Comparison of ENCODE assay signal across 2 cellular contexts in the genomic region with DNA sequence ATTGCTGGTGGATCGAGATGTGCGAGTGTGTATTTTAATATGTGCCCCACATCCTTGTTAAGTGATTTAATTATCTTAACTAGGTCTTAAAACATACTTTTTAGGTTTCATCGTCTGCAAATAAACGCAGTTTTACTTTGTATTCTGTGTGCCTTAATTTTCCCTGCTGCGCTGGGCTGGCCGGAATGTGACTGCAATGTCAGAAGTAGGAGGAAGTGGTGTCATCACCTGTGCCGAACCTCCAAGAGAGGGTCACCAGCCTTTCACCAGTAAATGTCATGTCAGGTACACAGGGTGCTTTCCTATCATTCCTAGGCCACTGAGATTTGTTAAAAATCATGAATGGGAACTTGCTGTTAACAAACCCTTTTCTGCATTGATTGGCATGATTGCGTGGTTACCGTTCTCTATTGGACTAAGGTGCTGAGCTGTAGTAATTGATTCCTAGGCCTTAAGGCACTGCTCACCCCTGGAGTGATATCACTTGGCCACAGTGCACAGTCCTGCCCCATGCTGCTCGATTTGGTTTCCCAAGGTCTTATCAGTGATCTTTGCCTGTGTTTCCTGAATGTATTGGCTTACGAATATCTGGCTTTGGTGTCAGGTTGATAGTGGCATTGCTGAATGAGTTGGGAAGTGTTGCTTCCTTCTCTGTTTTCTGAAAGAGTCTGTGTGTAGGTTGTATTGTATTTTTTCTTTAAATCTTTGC. TPM values are rescaled to one million over a fixed set of nuclear protein-coding genes. Genes with fewer than 3 reads are reported as not detected.
"Had no signal": no experiment of that assay in that cellular context is flagged by ENCODE, and none has a peak within 500 bp of the region (broad histone marks: within the 10 kb centered on the region; RNA-seq: fewer than 3 reads in every experiment).

No MANE protein-coding gene starts in this region.

RNA-seq across cellular contexts. Expression of a gene that starts 40.7 kb away (rescaled TPM):
- total RNA-seq: myocyte, smooth muscle cell had no signal

RNA-seq across cellular contexts. Expression of a gene that starts 50.7 kb away (rescaled TPM):
- total RNA-seq: smooth muscle cell had no signal
